Comparison of ENCODE assay signal across 15 cellular contexts in genomic region chr3:69749461-69749860, GRCh38. TPM values are rescaled to one million over a fixed set of nuclear protein-coding genes. Genes with fewer than 3 reads are reported as not detected.
"Had no signal": no experiment of that assay in that cellular context is flagged by ENCODE, and none has a peak within 500 bp of the region (broad histone marks: within the 10 kb centered on the region; RNA-seq: fewer than 3 reads in every experiment).

No MANE protein-coding gene starts in this region.

- H3K27ac ChIP-seq: suprapubic skin had no signal

- H3K27me3 ChIP-seq: suprapubic skin had no signal

- ATAC-seq: activated CD8-positive, alpha-beta T cell treated with anti-CD3 and anti-CD28 coated beads, Interleukin-2, amount 10 ng/mL, durations not matched to agents 7 days and 5 days; esophagus mucosa had no signal

- H3K36me3 ChIP-seq: suprapubic skin had no signal

- H3K9me3 ChIP-seq: suprapubic skin had no signal

- H3K4me3 ChIP-seq: skin epidermis, suprapubic skin had no signal

- DNase-seq: activated CD4-positive, alpha-beta T cell treated with anti-CD3 and anti-CD28 coated beads, Interleukin-2, amount 10 ng/mL, durations not matched to agents 24 days and 14 days; activated CD8-positive, alpha-beta T cell treated with anti-CD3 and anti-CD28 coated beads, Interleukin-2, amount 10 ng/mL, durations not matched to agents 7 days and 5 days; activated naive CD4-positive, alpha-beta T cell treated with Interleukin-2 at 50 U/mL for 16 hours; activated T-cell treated with anti-CD3 and anti-CD28 coated beads, Interleukin-2, amount 50 U/mL, for 24 hours; anterior cingulate cortex; cerebellar nuclear complex; effector CD4-positive, alpha-beta T cell; hypothalamus; islet precursor cell; midbrain; nephron progenitor cell; nucleus accumbens had no signal

RNA-seq across cellular contexts. Expression of gene MITF, which starts 10.2 kb away (rescaled TPM):
- total RNA-seq: activated CD8-positive, alpha-beta T cell treated with anti-CD3 and anti-CD28 coated beads, Interleukin-2, amount 10 ng/mL, durations not matched to agents 7 days and 5 days had no signal
